In genomic region chr17:83064021-83064731, GRCh38 we compare ENCODE assay signal across 12 cellular contexts. TPM values are rescaled to one million over a fixed set of nuclear protein-coding genes. Genes with fewer than 3 reads are reported as not detected.
DNase-seq lines count a peak whose midpoint lies in the region; ATAC-seq and TF ChIP-seq lines count a peak whose summit lies in the region.
"Had no signal": no experiment of that assay in that cellular context is flagged by ENCODE, and none has a peak within 500 bp of the region (broad histone marks: within the 10 kb centered on the region; RNA-seq: fewer than 3 reads in every experiment).

No MANE protein-coding gene starts in this region.

- DNase-seq in Right ventricle myocardium inferior (ENCODE audit: missing footprints), result peak; percentile 25
- no peak for DNase-seq in right atrium auricular region (ENCODE audit: low spot score)
- DNase-seq in coronary artery (ENCODE audit: low spot score), result peak; percentile 54
- DNase-seq in osteoblast (ENCODE audit: insufficient read length, low spot score, missing footprints), result peak; percentile 80
- no peak for DNase-seq in SK-N-DZ (ENCODE audit: low spot score)
- DNase-seq in GOT3 (lab: John Stamatoyannopoulos, UW), result no peak
- DNase-seq in SKM-1 treated with dmso at 0.1 percent for 144 hours (lab: John Stamatoyannopoulos, UW; ENCODE audit: unreplicated experiment), result no peak
- DNase-seq: hippocampal formation, NCI-H526 had no signal

- ATAC-seq in Right ventricle myocardium inferior, result no peak
- ATAC-seq in activated T-helper 17 cell treated with anti-CD3 and anti-CD28 coated beads, Interleukin-2, amount 50 U/mL, for 72 hours (replicated peaks), result no peak

- H3K79me2 ChIP-seq in osteoblast (ENCODE audit: insufficient read depth, low read length), result no peaks in the 10 kb centered on the region

- H3K36me3 ChIP-seq in right atrium auricular region (no peaks in the 10 kb centered on the region), osteoblast (ENCODE audit: insufficient read depth, low read length) (no peaks in the 10 kb centered on the region)
- H3K36me3 ChIP-seq: BLaER1, tibial artery had no signal

- no peaks in the 10 kb centered on the region for H3K27me3 Mint-ChIP-seq in activated T-helper 17 cell treated with anti-CD3 and anti-CD28 coated beads, Interleukin-2, amount 50 U/mL, for 72 hours

- H3K9me3 Mint-ChIP-seq in activated T-helper 17 cell treated with anti-CD3 and anti-CD28 coated beads, Interleukin-2, amount 50 U/mL, for 72 hours, result no peaks in the 10 kb centered on the region

- H3K27me3 ChIP-seq in right atrium auricular region, result no peaks in the 10 kb centered on the region
- no peaks in the 10 kb centered on the region for H3K27me3 ChIP-seq in osteoblast (ENCODE audit: insufficient read depth, low read length)
- H3K27me3 ChIP-seq: BLaER1, tibial artery had no signal

- TF ChIP-seq CTCF in right atrium auricular region (IDR thresholded peaks at IDR 0.05) (no peak), coronary artery (IDR thresholded peaks at IDR 0.05) (no peak), osteoblast (IDR thresholded peaks at IDR 0.05; ENCODE audit: extremely low read depth, low read depth, low read length) (no peak)

- H3K4me1 ChIP-seq in right atrium auricular region (no peaks in the 10 kb centered on the region), osteoblast (ENCODE audit: insufficient read depth, low read length) (no peaks in the 10 kb centered on the region)
- H3K4me1 ChIP-seq: tibial artery had no signal

- no peak overlapping the region for H3K4me3 Mint-ChIP-seq in activated T-helper 17 cell treated with anti-CD3 and anti-CD28 coated beads, Interleukin-2, amount 50 U/mL, for 72 hours

- H3K27ac ChIP-seq in right atrium auricular region (no peak overlapping the region), coronary artery (no peak overlapping the region), osteoblast (ENCODE audit: low read depth, low read length) (no peak overlapping the region)
- H3K27ac ChIP-seq: BLaER1, tibial artery had no signal

- no peak overlapping the region for H3K4me2 ChIP-seq in osteoblast (ENCODE audit: insufficient read depth, low read length)
- H3K4me2 ChIP-seq: BLaER1 had no signal

- H4K20me1 ChIP-seq in osteoblast (ENCODE audit: insufficient read depth, low read length), result no peaks in the 10 kb centered on the region
- H4K20me1 ChIP-seq: BLaER1 had no signal

- H3K4me3 ChIP-seq in right atrium auricular region (no peak overlapping the region), coronary artery (no peak overlapping the region), osteoblast (ENCODE audit: insufficient read depth, low read length) (no peak overlapping the region)
- H3K4me3 ChIP-seq: BLaER1, tibial artery had no signal

- H2AFZ ChIP-seq in osteoblast (ENCODE audit: low read length), result no peak overlapping the region

- intact Hi-C loops in Right ventricle myocardium inferior (cut with DNase I), result no loop called here

- H3K9me3 ChIP-seq in right atrium auricular region (no peaks in the 10 kb centered on the region), osteoblast (ENCODE audit: low read depth, low read length) (no peaks in the 10 kb centered on the region)
- H3K9me3 ChIP-seq: BLaER1, tibial artery had no signal

- no peaks in the 10 kb centered on the region for H3K4me1 Mint-ChIP-seq in activated T-helper 17 cell treated with anti-CD3 and anti-CD28 coated beads, Interleukin-2, amount 50 U/mL, for 72 hours

- H3K36me3 Mint-ChIP-seq in activated T-helper 17 cell treated with anti-CD3 and anti-CD28 coated beads, Interleukin-2, amount 50 U/mL, for 72 hours (ENCODE audit: low read depth), result no peaks in the 10 kb centered on the region

- H3K27ac Mint-ChIP-seq in activated T-helper 17 cell treated with anti-CD3 and anti-CD28 coated beads, Interleukin-2, amount 50 U/mL, for 72 hours, result no peak overlapping the region

RNA-seq across cellular contexts. Expression of gene METRNL, which starts 15.2 kb away (rescaled TPM):
- total RNA-seq in Right ventricle myocardium inferior (70.1 TPM), right atrium auricular region (100 to 1,000 TPM in 1 of 2 donors, 10 to 100 TPM in 1; 62.9 to 104 TPM), osteoblast (137 and 140 TPM in 2 replicates)
- 6.8 and 13.6 TPM in 2 replicates for polyA plus RNA-seq in SK-N-DZ (2014; cell fraction: cytosol; rRNA removed)
- 4.5 and 6.9 TPM in 2 replicates for polyA plus RNA-seq in SK-N-DZ (2014; cell fraction: nucleus; rRNA removed)
- 10 to 100 TPM; 21.9 to 43.4 TPM for total RNA-seq in activated T-helper 17 cell treated with anti-CD3 and anti-CD28 coated beads, Interleukin-2, amount 50 U/mL, for 72 hours

Comparison
In these comparisons a context has a peak if more than half of its experiments do, and no peak if none do; other contexts are left out.
1. DNase-seq: peak in Right ventricle myocardium inferior (single experiment), coronary artery (single experiment) and osteoblast (single experiment); none in right atrium auricular region (single experiment), SK-N-DZ (single experiment), GOT3 (single experiment) and SKM-1 treated with dmso at 0.1 percent for 144 hours (single experiment).